8 cellular contexts compared by ENCODE assay signal in genomic region chr1:154628122-154628405, GRCh38. TPM values are rescaled to one million over a fixed set of nuclear protein-coding genes. Genes with fewer than 3 reads are reported as not detected.
DNase-seq lines count a peak whose midpoint lies in the region; ATAC-seq and TF ChIP-seq lines count a peak whose summit lies in the region.

No MANE protein-coding gene starts in this region.

- CTCF ChIA-PET in AG04450 (lab: Charles Lee): interaction anchor here (1.6 kb wide), 1 partner anchor 68 kb away, joined by 4 read pairs; no protein-coding TSS in a partner anchor

- POLR2A ChIA-PET in AG04450 (lab: Yijun Ruan, JAX): interaction anchor here (0.8 kb wide), 1 partner anchor 20 kb away, joined by 9 read pairs; the partner anchor contains the start of gene ADAR

- no peaks in the 10 kb centered on the region for H3K9me3 ChIP-seq in AG04450 (ENCODE audit: control insufficient read depth, insufficient read depth, low read length)
- no peaks in the 10 kb centered on the region for H3K9me3 ChIP-seq in ascending aorta
- H3K9me3 ChIP-seq in tibial artery: no peaks in the 10 kb centered on the region

- H3K36me3 ChIP-seq in ascending aorta: no peaks in the 10 kb centered on the region
- H3K36me3 ChIP-seq in tibial artery: no peaks in the 10 kb centered on the region

- H3K27ac ChIP-seq in AG04450 (ENCODE audit: low read depth, low read length): peak overlapping the region; percentile 95
- peak overlapping the region; percentile 95 to 97 for H3K27ac ChIP-seq in ascending aorta
- H3K27ac ChIP-seq in tibial artery: peak overlapping the region; percentile 94

- ATAC-seq in HG02885 (IDR thresholded peaks at IDR 0.05; ENCODE audit: poor library complexity, unreplicated experiment): peak; percentile 23
- ATAC-seq in left colon: peak; percentile 20
- ATAC-seq in GM19023 (IDR thresholded peaks at IDR 0.05; ENCODE audit: unreplicated experiment): no peak

- no peaks in the 10 kb centered on the region for H3K27me3 ChIP-seq in AG04450 (ENCODE audit: control insufficient read depth, insufficient read depth, low read length)
- no peaks in the 10 kb centered on the region for H3K27me3 ChIP-seq in ascending aorta
- peaks cover 0 to 3% of the 10 kb centered on the region in 2 donors for H3K27me3 ChIP-seq in tibial artery

- peak overlapping the region; percentile 92 for H3K4me3 ChIP-seq in AG04450 (ENCODE audit: low read depth, low read length)
- H3K4me3 ChIP-seq in ascending aorta: peak overlapping the region; percentile 85 to 98
- peak overlapping the region; percentile 82 to 87 for H3K4me3 ChIP-seq in tibial artery

- H3K4me1 ChIP-seq in ascending aorta (peaks cover 0 to 9% of the 10 kb centered on the region in 2 donors), tibial artery (peaks cover 0 to 18% (median 10%) of the 10 kb centered on the region in 4 donors)

- no peak for DNase-seq in AG04450 (ENCODE audit: low read depth, low spot score)
- no peak for DNase-seq in ascending aorta (ENCODE audit: low spot score in 2 of 2)
- no peak for DNase-seq in left colon
- DNase-seq in tibial artery: no peak
- DNase-seq in NCI-H1105 (lab: John Stamatoyannopoulos, UW): no peak
- no peak for DNase-seq in cerebellar cortex (ENCODE audit: low spot score)

- no peak for TF ChIP-seq CTCF in AG04450 (IDR thresholded peaks at IDR 0.05; ENCODE audit: low read depth, low read length)
- no peak for TF ChIP-seq CTCF in ascending aorta (IDR thresholded peaks at IDR 0.05)
- TF ChIP-seq CTCF in tibial artery (IDR thresholded peaks at IDR 0.05): no peak

- intact Hi-C loops in ascending aorta (cut with DNase I): loop anchor here (2.0 to 5.0 kb wide), 2 partner anchors 69 to 309 kb away; partner anchors contain the start of genes PMVK and UBE2Q1
- intact Hi-C loops in left colon (cut with DNase I, micrococcal nuclease): no loop called here
- intact Hi-C loops in tibial artery (cut with DNase I; ENCODE audit: low total_unique reads): loop anchor here (10.0 kb wide), 1 partner anchor 63 kb away; the partner anchor contains the start of gene CHRNB2

RNA-seq across cellular contexts. Expression of gene ADAR, which starts 20.1 kb away (rescaled TPM):
- polyA plus RNA-seq in AG04450 (2011; rRNA removed): 159 and 203 TPM in 2 replicates
- 327 and 358 TPM in 2 replicates for polyA minus RNA-seq in AG04450 (2011; rRNA and poly(A)+ RNA removed)
- total RNA-seq in ascending aorta (65.3 TPM), left colon (100 to 1,000 TPM; 119 to 138 TPM)

Comparison
In these comparisons a context has a peak if more than half of its experiments do, and no peak if none do; other contexts are left out.
1. intact Hi-C loops: an anchor here in ascending aorta (2.0 to 5.0 kb wide) and tibial artery (10.0 kb wide); none called in left colon.